8 cellular contexts compared by ENCODE assay signal in the genomic region with DNA sequence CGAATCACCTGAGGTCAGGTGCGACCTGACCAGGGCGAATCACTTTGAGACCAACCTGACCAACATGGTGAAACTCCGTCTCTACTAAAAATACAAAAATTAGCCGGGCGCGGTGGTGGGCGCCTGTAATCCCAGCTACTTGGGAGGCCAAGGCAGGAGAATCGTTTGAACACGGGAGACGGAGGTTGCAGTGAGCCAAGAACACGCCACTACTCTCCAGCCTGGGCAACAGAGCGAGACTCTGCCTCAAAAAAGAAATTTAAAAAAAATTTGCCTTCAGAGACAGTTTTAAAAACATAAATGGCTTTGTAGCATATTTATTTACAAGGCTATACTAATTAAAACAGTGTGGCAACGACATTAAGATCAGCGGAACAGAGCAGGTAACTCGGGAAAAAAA. TPM values are rescaled to one million over a fixed set of nuclear protein-coding genes. Genes with fewer than 3 reads are reported as not detected.
A peak's percentile ranks its signal among the peaks of the same experiment; 100 is the strongest.
DNase-seq lines count a peak whose midpoint lies in the region; ATAC-seq, FAIRE-seq and TF ChIP-seq lines count a peak whose summit lies in the region.
"Not testable (repeated sequence)": the region's sequence is repeated elsewhere in the genome, so short reads cannot be mapped to it uniquely, and the experiment has no call there.

No MANE protein-coding gene starts in this region.

- H3K4me3 Mint-ChIP-seq in T-cell (peak overlapping the region; percentile 69 to 90 (median 86)), neural crest cell (peak overlapping the region; percentile 56)
- peak overlapping the region; percentile 95 for H3K4me3 Mint-ChIP-seq in activated naive CD8-positive, alpha-beta T cell treated with anti-CD3 and anti-CD28 coated beads for 36 hours

- H3K4me1 Mint-ChIP-seq in T-cell (peaks cover 54 to 67% (median 54%) of the 10 kb centered on the region in 3 donors), neural crest cell (peaks cover 41% of the 10 kb centered on the region)
- peaks cover 50% of the 10 kb centered on the region for H3K4me1 Mint-ChIP-seq in activated naive CD8-positive, alpha-beta T cell treated with anti-CD3 and anti-CD28 coated beads for 36 hours

- H3K9me3 ChIP-seq in BLaER1 treated with 17β-estradiol and CSF1 and Interleukin-3, amounts not matched to agents 10 nM and 100 nM (replicated peaks in 1 of 11); HUES6 (ENCODE audit: control insufficient read depth, insufficient read depth, low read depth, low read length); H1 (ENCODE audit: insufficient read depth in 2 of 2, low read depth in 1 of 2, low read length in 1 of 2); iPS-20b (ENCODE audit: insufficient read depth, low read depth, low read length); stomach smooth muscle (ENCODE audit: control insufficient read depth in 2 of 2, low read length in 2 of 2): not testable (repeated sequence)

- H4K20me1 ChIP-seq in BLaER1 treated with 17β-estradiol and CSF1 and Interleukin-3, amounts not matched to agents 10 nM and 100 nM, result peaks cover 15 to 51% (median 45%) of the 10 kb centered on the region in 11 experiments; a peak in 19 of 22 replicates
- H4K20me1 ChIP-seq in H1 (replicated peaks in 1 of 2; ENCODE audit: control insufficient read depth in 1 of 2, insufficient read depth in 2 of 2, low read length in 2 of 2), result not testable (repeated sequence)

- not testable (repeated sequence) for H3K18ac ChIP-seq in H1 (ENCODE audit: extremely low read depth, low read length)

- peaks cover 39 to 53% (median 48%) of the 10 kb centered on the region in 10 experiments for H3K4me1 ChIP-seq in BLaER1 treated with 17β-estradiol and CSF1 and Interleukin-3, amounts not matched to agents 10 nM and 100 nM
- not testable (repeated sequence) for H3K4me1 ChIP-seq in HUES6 (ENCODE audit: control insufficient read depth, insufficient read depth, low read length); H1 (replicated peaks in 1 of 4; ENCODE audit: control insufficient read depth in 3 of 4, insufficient read depth in 4 of 4, low read length in 3 of 4); iPS-20b (ENCODE audit: insufficient read depth, low read length)
- peaks cover 15% of the 10 kb centered on the region for H3K4me1 ChIP-seq in stomach smooth muscle (ENCODE audit: control insufficient read depth, insufficient read depth, low read length)

- not testable (repeated sequence) for TF ChIP-seq CTCF in H1 (IDR thresholded peaks at IDR 0.05; ENCODE audit: control extremely low read depth in 1 of 3, insufficient read depth in 1 of 3, low read depth in 1 of 3, low read length in 3 of 3); neural crest cell (conservative IDR thresholded peaks at IDR 0.05)

- H3K9ac ChIP-seq in BLaER1 treated with 17β-estradiol and CSF1 and Interleukin-3, amounts not matched to agents 10 nM and 100 nM, result peak overlapping the region; percentile 82 to 95 (median 88)
- H3K9ac ChIP-seq in HUES6 (ENCODE audit: low read length); H1 (replicated peaks in 1 of 4; ENCODE audit: extremely low read depth in 1 of 4, low read depth in 3 of 4, low read length in 3 of 4); stomach smooth muscle (ENCODE audit: low read length in 2 of 2): not testable (repeated sequence)
- H3K9ac ChIP-seq in iPS-20b (ENCODE audit: low read depth, low read length), result peak overlapping the region; percentile 71; the same call in 1 of the 2 replicates

- H3K79me2 ChIP-seq in H1 (ENCODE audit: control insufficient read depth in 1 of 2, insufficient read depth in 2 of 2, low read length in 2 of 2), result peaks cover 11 to 35% of the 10 kb centered on the region in 2 experiments; a peak in 3 of 4 replicates

- DNase-seq in T-cell; activated naive CD8-positive, alpha-beta T cell treated with anti-CD3 and anti-CD28 coated beads for 36 hours; H1 (ENCODE audit: low read depth in 1 of 2, low spot score in 2 of 2); neural crest cell (ENCODE audit: low read depth, low spot score): not testable (repeated sequence)

- ATAC-seq in T-cell (replicated peaks in 1 of 4), result not testable (repeated sequence)

- H3K23ac ChIP-seq in H1 (ENCODE audit: insufficient read length), result not testable (repeated sequence)

- H3K4me2 ChIP-seq in BLaER1 treated with 17β-estradiol and CSF1 and Interleukin-3, amounts not matched to agents 10 nM and 100 nM, result peak overlapping the region; percentile 82 to 94 (median 89)
- peak overlapping the region; percentile 64 to 69; a peak in 3 of 4 replicates for H3K4me2 ChIP-seq in H1 (ENCODE audit: insufficient read depth in 1 of 2, low read depth in 2 of 2, low read length in 2 of 2)

- H2AK5ac ChIP-seq in H1 (ENCODE audit: low read depth, low read length), result not testable (repeated sequence)

- not testable (repeated sequence) for H3K56ac ChIP-seq in H1 (replicated peaks; ENCODE audit: insufficient read length, low read depth, low read length)

- not testable (repeated sequence) for H4K8ac ChIP-seq in H1 (ENCODE audit: extremely low read depth, insufficient read depth, low read length)

- not testable (repeated sequence) for H3K14ac ChIP-seq in H1 (ENCODE audit: insufficient read length)

- not testable (repeated sequence) for H4K91ac ChIP-seq in H1 (replicated peaks; ENCODE audit: insufficient read length, low read length)

- H3K27ac ChIP-seq in BLaER1 treated with 17β-estradiol and CSF1 and Interleukin-3, amounts not matched to agents 10 nM and 100 nM, result peak overlapping the region; percentile 86 to 96 (median 90); a peak in 20 of 22 replicates
- not testable (repeated sequence) for H3K27ac ChIP-seq in HUES6 (ENCODE audit: low read depth, low read length); H1 (ENCODE audit: low read depth, low read length); iPS-20b (ENCODE audit: low read length); stomach smooth muscle (ENCODE audit: low read length)

- H2BK5ac ChIP-seq in H1 (ENCODE audit: low read depth, low read length), result not testable (repeated sequence)

- peak overlapping the region; percentile 14 to 44 for H3K27ac Mint-ChIP-seq in T-cell
- H3K27ac Mint-ChIP-seq in activated naive CD8-positive, alpha-beta T cell treated with anti-CD3 and anti-CD28 coated beads for 36 hours, result peak overlapping the region; percentile 87
- not testable (repeated sequence) for H3K27ac Mint-ChIP-seq in neural crest cell (ENCODE audit: unreplicated experiment)

- FAIRE-seq in H1 (lab: Jason Lieb, UNC), result not testable (repeated sequence)

- H3K36me3 Mint-ChIP-seq in T-cell, result peaks cover 25% of the 10 kb centered on the region
- H3K36me3 Mint-ChIP-seq in activated naive CD8-positive, alpha-beta T cell treated with anti-CD3 and anti-CD28 coated beads for 36 hours, result peaks cover 41% of the 10 kb centered on the region
- peaks cover 13% of the 10 kb centered on the region for H3K36me3 Mint-ChIP-seq in neural crest cell (ENCODE audit: low read depth)

- not testable (repeated sequence) for H2BK120ac ChIP-seq in H1 (replicated peaks; ENCODE audit: low read depth, low read length)

- H3K4ac ChIP-seq in H1 (replicated peaks; ENCODE audit: insufficient read length, low read depth, low read length), result not testable (repeated sequence)

- not testable (repeated sequence) for H3K27me3 Mint-ChIP-seq in T-cell; activated naive CD8-positive, alpha-beta T cell treated with anti-CD3 and anti-CD28 coated beads for 36 hours; neural crest cell (ENCODE audit: low read depth)

- H2AFZ ChIP-seq in H1 (ENCODE audit: low read length), result not testable (repeated sequence)

- not testable (repeated sequence) for H2BK20ac ChIP-seq in H1 (ENCODE audit: low read length)

- 95% methylated on average over 16 of the region's 16 CpGs; no CpG with 5 or more reads in 1 of the 2 experiments for whole genome bisulfite sequencing in H1 (ENCODE audit: extremely low coverage in 1 of 2, insufficient coverage in 1 of 2, insufficient read length in 1 of 2, insufficient replicate concordance in 2 of 2, low coverage in 1 of 2, low lambda C conversion rate in 2 of 2, missing lambda C conversion rate in 1 of 2), 2 experiments

- not testable (repeated sequence) for H4K5ac ChIP-seq in H1 (ENCODE audit: insufficient read length, low read depth, low read length)

- peak overlapping the region; percentile 70 to 95 (median 88) for H3K4me3 ChIP-seq in BLaER1 treated with 17β-estradiol and CSF1 and Interleukin-3, amounts not matched to agents 10 nM and 100 nM
- H3K4me3 ChIP-seq in HUES6 (ENCODE audit: low read depth, low read length) (peak overlapping the region; percentile 75), H1 (ENCODE audit: extremely low read depth in 1 of 4, insufficient read depth in 2 of 4, low read depth in 3 of 4, low read length in 4 of 4) (peak overlapping the region in 2 of 4 experiments; percentile 60 to 69; a peak in 4 of 8 replicates), iPS-20b (ENCODE audit: low read length) (peak overlapping the region; percentile 81), stomach smooth muscle (ENCODE audit: low read length in 2 of 2) (peak overlapping the region; percentile 72 to 87)

- H3K79me1 ChIP-seq in H1 (ENCODE audit: low read depth, low read length), result not testable (repeated sequence)

- TF ChIP-seq RAD21 in H1 (IDR thresholded peaks at IDR 0.05 in 1 of 2, conservative IDR thresholded peaks at IDR 0.05 in 1 of 2; ENCODE audit: low read depth in 2 of 2, low read length in 2 of 2), result not testable (repeated sequence)

- not testable (repeated sequence) for H3K9me3 Mint-ChIP-seq in T-cell; activated naive CD8-positive, alpha-beta T cell treated with anti-CD3 and anti-CD28 coated beads for 36 hours; neural crest cell

- TF ChIP-seq EP300 in H1 (IDR thresholded peaks at IDR 0.05; ENCODE audit: borderline replicate concordance in 1 of 2, low read depth in 2 of 2, low read length in 2 of 2), result not testable (repeated sequence)

- not testable (repeated sequence) for H2BK12ac ChIP-seq in H1 (ENCODE audit: low read depth, low read length)

- not testable (repeated sequence) for H2BK15ac ChIP-seq in H1 (ENCODE audit: low read length)

- POLR2A ChIA-PET in T-cell (lab: Charles Lee), result interaction anchor here in 1 of 2 donors (3.3 kb wide), 1 partner anchor 10 kb away, joined by 31 read pairs; a partner anchor contains a TSS
- POLR2A ChIA-PET in H1 (lab: Charles Lee; ENCODE audit: partially characterized antibody), result interaction anchor here (1.4 to 1.6 kb wide), 2 partner anchors 9 to 10 kb away, joined by 3 to 4 read pairs; a partner anchor contains a TSS

- H3K27me3 ChIP-seq in BLaER1 treated with 17β-estradiol and CSF1 and Interleukin-3, amounts not matched to agents 10 nM and 100 nM; HUES6 (ENCODE audit: control insufficient read depth, insufficient read depth, low read length); H1 (replicated peaks in 1 of 4; ENCODE audit: control insufficient read depth in 3 of 4, extremely low read depth in 1 of 4, insufficient read depth in 3 of 4, low read length in 3 of 4); iPS-20b (ENCODE audit: insufficient read depth, low read length); stomach smooth muscle (ENCODE audit: control insufficient read depth in 1 of 2, insufficient read depth in 2 of 2, low read length in 2 of 2): not testable (repeated sequence)

- H3K23me2 ChIP-seq in H1 (ENCODE audit: low read depth, low read length), result not testable (repeated sequence)

- CTCF ChIA-PET in T-cell (lab: Charles Lee), result interaction anchor here (0.5 to 3.2 kb wide), 3 partner anchors 9 to 803 kb away, joined by 3 to 12 read pairs (median 4); a partner anchor contains a TSS
- CTCF ChIA-PET in H1 (lab: Charles Lee; ENCODE audit: partially characterized antibody), result not testable (repeated sequence)

- TF ChIP-seq POLR2A in H1 (IDR thresholded peaks at IDR 0.05; ENCODE audit: control extremely low read depth in 1 of 2, low read depth in 2 of 2, low read length in 2 of 2), result not testable (repeated sequence)

- H3K36me3 ChIP-seq in BLaER1 treated with 17β-estradiol and CSF1 and Interleukin-3, amounts not matched to agents 10 nM and 100 nM, result peaks cover 32 to 50% (median 40%) of the 10 kb centered on the region in 11 experiments
- H3K36me3 ChIP-seq in HUES6 (ENCODE audit: control insufficient read depth, insufficient read depth, low read length), result peaks cover 20% of the 10 kb centered on the region
- H3K36me3 ChIP-seq in H1 (ENCODE audit: control insufficient read depth in 2 of 4, insufficient read depth in 4 of 4, low read length in 3 of 4), result not testable (repeated sequence)
- peaks cover 29% of the 10 kb centered on the region for H3K36me3 ChIP-seq in iPS-20b (ENCODE audit: insufficient read depth, low read depth, low read length)
- H3K36me3 ChIP-seq in stomach smooth muscle (ENCODE audit: control insufficient read depth in 2 of 2, insufficient read depth in 2 of 2, low read length in 2 of 2), result peaks cover 11 to 15% of the 10 kb centered on the region in 2 donors

RNA-seq across cellular contexts. Expression of a gene that starts 1.1 kb away (rescaled TPM):
- total RNA-seq in T-cell, result 10 to 100 TPM; 41.4 to 49.0 (median 43.6) TPM
- 100 to 1,000 TPM; 131 to 143 TPM for total RNA-seq in activated naive CD8-positive, alpha-beta T cell treated with anti-CD3 and anti-CD28 coated beads for 36 hours
- total RNA-seq in H1 (2021; fragmentation: NEBNext Ultra II Directional; extraction: Animal tissue kit (Norgen Biotek cat#: 25700)), result 43.2 and 50.5 TPM in 2 replicates
- 4.6 and 8.1 TPM in 2 replicates for polyA plus RNA-seq in H1 (2011; rRNA removed)
- 11.6 TPM for polyA plus RNA-seq in H1 (2011; cell fraction: cytosol; rRNA removed)
- 30.8 TPM for polyA plus RNA-seq in H1 (2011; cell fraction: nucleus; rRNA removed)
- 12.4 to 17.0 TPM (median 14.1 TPM) in 4 replicates for polyA plus RNA-seq in H1 (2012, experiment 1 of 2)
- polyA plus RNA-seq in H1 (2012, experiment 2 of 2), result 1.3 TPM
- polyA plus RNA-seq in H1 (2013, experiment 1 of 2), result 15.5 TPM
- polyA plus RNA-seq in H1 (2013, experiment 2 of 2), result 14.8 TPM
- polyA minus RNA-seq in H1 (2011; rRNA and poly(A)+ RNA removed), result 28.0 and 28.8 TPM in 2 replicates
- polyA minus RNA-seq in H1 (2011; cell fraction: cytosol; rRNA and poly(A)+ RNA removed), result 21.1 TPM
- 16.9 TPM for polyA minus RNA-seq in H1 (2011; cell fraction: nucleus; rRNA and poly(A)+ RNA removed)
- total RNA-seq in neural crest cell, result 45.3 and 53.6 TPM in 2 replicates

RNA-seq across cellular contexts. Expression of a gene that starts 9.4 kb away (rescaled TPM):
- total RNA-seq in T-cell (100 to 1,000 TPM in 1 of 5 donors, 10 to 100 TPM in 4; 50.6 to 105 (median 62.4) TPM), neural crest cell (66.0 and 74.9 TPM in 2 replicates)
- 10 to 100 TPM; 83.0 to 84.4 TPM for total RNA-seq in activated naive CD8-positive, alpha-beta T cell treated with anti-CD3 and anti-CD28 coated beads for 36 hours
- total RNA-seq in H1 (2021; fragmentation: NEBNext Ultra II Directional; extraction: Animal tissue kit (Norgen Biotek cat#: 25700)), result 45.5 and 47.8 TPM in 2 replicates
- polyA plus RNA-seq in H1 (2011; rRNA removed), result 12.1 and 15.7 TPM in 2 replicates
- 23.4 TPM for polyA plus RNA-seq in H1 (2011; cell fraction: cytosol; rRNA removed)
- polyA plus RNA-seq in H1 (2011; cell fraction: nucleus; rRNA removed), result 9.1 TPM
- 44.3 to 62.7 TPM (median 56.7 TPM) in 4 replicates for polyA plus RNA-seq in H1 (2012, experiment 1 of 2)
- polyA plus RNA-seq in H1 (2012, experiment 2 of 2), result 7.3 TPM
- polyA plus RNA-seq in H1 (2013, experiment 1 of 2), result 55.2 TPM
- 53.9 TPM for polyA plus RNA-seq in H1 (2013, experiment 2 of 2)
- 3.9 and 4.2 TPM in 2 replicates for polyA minus RNA-seq in H1 (2011; rRNA and poly(A)+ RNA removed)
- 12.0 TPM for polyA minus RNA-seq in H1 (2011; cell fraction: cytosol; rRNA and poly(A)+ RNA removed)
- polyA minus RNA-seq in H1 (2011; cell fraction: nucleus; rRNA and poly(A)+ RNA removed), result 14.7 TPM

RNA-seq across cellular contexts. Expression of a gene that starts 22.3 kb away (rescaled TPM):
- 1 to 10 TPM in 1 of 5 donors, under 1 TPM in 1, not detected in 3; 0.56 to 5.0 TPM for total RNA-seq in T-cell
- not detected for total RNA-seq in activated naive CD8-positive, alpha-beta T cell treated with anti-CD3 and anti-CD28 coated beads for 36 hours
- total RNA-seq in H1 (2021; fragmentation: NEBNext Ultra II Directional; extraction: Animal tissue kit (Norgen Biotek cat#: 25700)), result not detected in 2 replicates
- polyA plus RNA-seq in H1 (2011; rRNA removed), result not detected in 2 replicates
- 0.04 TPM for polyA plus RNA-seq in H1 (2011; cell fraction: cytosol; rRNA removed)
- polyA plus RNA-seq in H1 (2011; cell fraction: nucleus; rRNA removed), result 0.04 TPM
- 0.12 to 0.29 TPM (median 0.20 TPM) in 4 replicates for polyA plus RNA-seq in H1 (2012, experiment 1 of 2)
- polyA plus RNA-seq in H1 (2012, experiment 2 of 2), result not detected
- not detected for polyA plus RNA-seq in H1 (2013, experiment 1 of 2)
- polyA plus RNA-seq in H1 (2013, experiment 2 of 2), result not detected
- polyA minus RNA-seq in H1 (2011; rRNA and poly(A)+ RNA removed), result not detected in 2 replicates
- polyA minus RNA-seq in H1 (2011; cell fraction: cytosol; rRNA and poly(A)+ RNA removed), result not detected
- polyA minus RNA-seq in H1 (2011; cell fraction: nucleus; rRNA and poly(A)+ RNA removed), result not detected
- total RNA-seq in neural crest cell, result not detected in 2 replicates

RNA-seq across cellular contexts. Expression of a gene that starts 34.4 kb away (rescaled TPM):
- total RNA-seq in T-cell, result 10 to 100 TPM; 16.8 to 37.1 (median 26.1) TPM
- total RNA-seq in activated naive CD8-positive, alpha-beta T cell treated with anti-CD3 and anti-CD28 coated beads for 36 hours, result 10 to 100 TPM; 24.6 to 25.4 TPM
- total RNA-seq in H1 (2021; fragmentation: NEBNext Ultra II Directional; extraction: Animal tissue kit (Norgen Biotek cat#: 25700)), result 32.3 and 32.8 TPM in 2 replicates
- polyA plus RNA-seq in H1 (2011; rRNA removed), result 34.0 and 37.3 TPM in 2 replicates
- polyA plus RNA-seq in H1 (2011; cell fraction: cytosol; rRNA removed), result 40.6 TPM
- polyA plus RNA-seq in H1 (2011; cell fraction: nucleus; rRNA removed), result 20.6 TPM
- polyA plus RNA-seq in H1 (2012, experiment 1 of 2), result 28.5 to 44.8 TPM (median 40.1 TPM) in 4 replicates
- 14.9 TPM for polyA plus RNA-seq in H1 (2012, experiment 2 of 2)
- polyA plus RNA-seq in H1 (2013, experiment 1 of 2), result 22.7 TPM
- 28.3 TPM for polyA plus RNA-seq in H1 (2013, experiment 2 of 2)
- 18.3 and 24.6 TPM in 2 replicates for polyA minus RNA-seq in H1 (2011; rRNA and poly(A)+ RNA removed)
- polyA minus RNA-seq in H1 (2011; cell fraction: cytosol; rRNA and poly(A)+ RNA removed), result 11.0 TPM
- 18.3 TPM for polyA minus RNA-seq in H1 (2011; cell fraction: nucleus; rRNA and poly(A)+ RNA removed)
- 22.7 and 23.6 TPM in 2 replicates for total RNA-seq in neural crest cell
